In the genomic region with DNA sequence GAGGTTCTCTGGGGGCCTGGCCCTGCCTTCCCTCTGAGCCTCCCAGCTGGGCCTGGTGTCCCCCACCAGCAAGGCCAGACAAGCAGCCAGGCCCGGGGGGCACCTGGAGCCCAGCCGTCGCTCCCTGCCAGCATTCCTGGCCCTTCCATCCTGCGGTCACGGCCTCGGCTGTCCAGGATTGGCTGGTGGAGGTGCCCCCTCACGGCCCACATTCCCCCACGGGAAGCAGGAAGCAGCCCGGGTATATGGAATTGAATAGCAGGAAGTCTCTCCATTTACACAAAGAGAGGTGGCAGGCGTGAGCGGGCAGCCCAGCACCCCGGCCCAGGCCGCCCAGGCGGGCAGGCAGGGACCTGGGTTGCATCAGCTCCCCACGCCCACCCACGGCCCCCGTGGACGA, we compare ENCODE assay signal across 20 cellular contexts. TPM values are rescaled to one million over a fixed set of nuclear protein-coding genes. Genes with fewer than 3 reads are reported as not detected.
A peak's percentile ranks its signal among the peaks of the same experiment; 100 is the strongest.
DNase-seq lines count a peak whose midpoint lies in the region; TF ChIP-seq lines count a peak whose summit lies in the region.
"Had no signal": no experiment of that assay in that cellular context is flagged by ENCODE, and none has a peak within 500 bp of the region (broad histone marks: within the 10 kb centered on the region; RNA-seq: fewer than 3 reads in every experiment).

No MANE protein-coding gene starts in this region.

- intact Hi-C loops in A673 (cut with micrococcal nuclease; ENCODE audit: unreplicated experiment) (no loop called here), stomach (cut with DNase I; ENCODE audit: low total_unique reads) (no loop called here)

- 66 to 90% (median 85%) methylated on average over 8 to 18 of the region's 18 CpGs for WGBS in stomach, 5 donors

- BruUV-seq in A673 (replicated peaks; lab: Mats Ljungman, UMichigan), result no TSS peak

- no peak overlapping the region for H3K4me3 ChIP-seq in A673 (ENCODE audit: low read depth, low read length, poor library complexity, severe bottlenecking)
- peak overlapping the region; percentile 16 to 31 (median 25) for H3K4me3 ChIP-seq in stomach
- H3K4me3 ChIP-seq: PC-9 had no signal

- TF ChIP-seq CTCF in A673 (conservative IDR thresholded peaks at IDR 0.05; ENCODE audit: low read depth, low read length) (no peak), stomach (IDR thresholded peaks at IDR 0.05) (no peak)

- H3K27ac ChIP-seq in A673 (ENCODE audit: low read depth, low read length, poor library complexity, severe bottlenecking), result peak overlapping the region; percentile 61
- H3K27ac ChIP-seq in caudate nucleus (ENCODE audit: low read depth, low read length), result peak overlapping the region; percentile 76
- H3K27ac ChIP-seq in layer of hippocampus (ENCODE audit: low read depth, low read length), result peak overlapping the region; percentile 65
- H3K27ac ChIP-seq in stomach, result peak overlapping the region in 4 of 5 donors; percentile 43 to 69 (median 54)
- H3K27ac ChIP-seq: PC-9 had no signal

- POLR2A ChIA-PET in A673 (lab: Charles Lee; ENCODE audit: low non-redundant PET), result no interaction called here

- H3K36me3 ChIP-seq in A673 (ENCODE audit: insufficient read depth, low read length, poor library complexity, severe bottlenecking) (peaks cover 20% of the 10 kb centered on the region), stomach (peaks cover 64 to 96% (median 96%) of the 10 kb centered on the region in 4 donors)

- no peak for DNase-seq in A673 (ENCODE audit: low spot score)
- no peak for DNase-seq in caudate nucleus (lab: John Stamatoyannopoulos, UW)
- no peak for DNase-seq in stomach
- DNase-seq in GDM1 (lab: John Stamatoyannopoulos, UW), result no peak
- DNase-seq in NCI-H187 treated with DMSO at 0.1 percent for 48 hours (lab: John Stamatoyannopoulos, UW), result no peak
- DNase-seq in GOT3 (lab: John Stamatoyannopoulos, UW), result no peak
- DNase-seq in NAMALWA (ENCODE audit: low spot score), result no peak
- DNase-seq: ACHN; activated CD4-positive, alpha-beta T cell treated with anti-CD3 and anti-CD28 coated beads for 1 hour; activated CD8-positive, alpha-beta memory T cell treated with anti-CD3 and anti-CD28 coated beads, Interleukin-2, amount 10 ng/mL, durations not matched to agents 7 days and 5 days; activated effector memory CD4-positive, alpha-beta T cell treated with anti-CD3 and anti-CD28 coated beads, Interleukin-2, amount 50 U/mL, for 16 hours; CD4-positive, CD25-positive, alpha-beta regulatory T cell; cerebellar nuclear complex; endodermal cell; NCI-H1417 treated with DMSO at 0.1 percent for 48 hours; occipital lobe; PC-9; SK-N-SH; stimulated activated naive CD8-positive, alpha-beta T cell treated with anti-CD3 and anti-CD28 coated beads, Interleukin-15, amount 100 ng/mL, for 72 hours had no signal

- H3K9me3 ChIP-seq in A673 (ENCODE audit: low read depth, low read length, poor library complexity, severe bottlenecking) (no peaks in the 10 kb centered on the region), stomach (no peaks in the 10 kb centered on the region)
- H3K9me3 ChIP-seq: SK-N-SH had no signal

- H3K4me1 ChIP-seq in A673 (ENCODE audit: insufficient read depth, low read length, poor library complexity, severe bottlenecking) (no peaks in the 10 kb centered on the region), stomach (peaks cover 0 to 7% (median 3%) of the 10 kb centered on the region in 4 donors)

- H3K27me3 ChIP-seq in A673 (replicated peaks; ENCODE audit: insufficient read depth, low read depth, low read length, poor library complexity), result no peaks in the 10 kb centered on the region
- H3K27me3 ChIP-seq in layer of hippocampus (ENCODE audit: control insufficient read depth, insufficient read depth, low read length), result no peaks in the 10 kb centered on the region
- no peaks in the 10 kb centered on the region for H3K27me3 ChIP-seq in stomach

- no peak for TF ChIP-seq EP300 in stomach (IDR thresholded peaks at IDR 0.05)

- TF ChIP-seq POLR2A in stomach (IDR thresholded peaks at IDR 0.05), result no peak

- CTCF ChIA-PET in A673 (lab: Charles Lee), result no interaction called here

RNA-seq across cellular contexts. Expression of gene TRAF7, which starts 14.5 kb away (rescaled TPM):
- total RNA-seq in A673 (2021), result 96.7 and 97.4 TPM in 2 replicates
- 100 to 1,000 TPM in 1 of 5 donors, 10 to 100 TPM in 4; 20.9 to 204 (median 58.9) TPM for total RNA-seq in stomach
- polyA plus RNA-seq in stomach, result 10 to 100 TPM; 27.1 to 39.5 (median 37.3) TPM

RNA-seq across cellular contexts. Expression of gene RAB26, which starts 21.7 kb away (rescaled TPM):
- total RNA-seq in A673 (2021), result 0.49 and 1.7 TPM in 2 replicates
- 100 to 1,000 TPM in 1 of 5 donors, 10 to 100 TPM in 1, not detected in 3; 27.2 to 114 TPM for total RNA-seq in stomach
- 10 to 100 TPM; 15.1 to 63.4 (median 20.3) TPM for polyA plus RNA-seq in stomach
- total RNA-seq: CD4-positive, CD25-positive, alpha-beta regulatory T cell had no signal

RNA-seq across cellular contexts. Expression of gene CASKIN1, which starts 26.3 kb away (rescaled TPM):
- total RNA-seq in A673 (2021) (1.1 and 3.8 TPM in 2 replicates), stomach (under 1 TPM in 1 of 5 donors, not detected in 4; 0.73 TPM)
- under 1 TPM; 0.15 to 0.55 (median 0.19) TPM for polyA plus RNA-seq in stomach
- total RNA-seq: CD4-positive, CD25-positive, alpha-beta regulatory T cell had no signal
- polyA plus RNA-seq: CD4-positive, CD25-positive, alpha-beta regulatory T cell had no signal

RNA-seq across cellular contexts. Expression of gene PKD1, which starts 34.4 kb away (rescaled TPM):
- total RNA-seq in A673 (2021) (121 and 141 TPM in 2 replicates), stomach (100 to 1,000 TPM in 3 of 5 donors, 10 to 100 TPM in 2; 88.5 to 776 (median 459) TPM)
- polyA plus RNA-seq in stomach, result 10 to 100 TPM; 10.4 to 58.9 (median 22.7) TPM

RNA-seq across cellular contexts. Expression of gene MLST8, which starts 35.2 kb away (rescaled TPM):
- total RNA-seq in A673 (2021) (58.3 and 58.8 TPM in 2 replicates), stomach (100 to 1,000 TPM in 1 of 5 donors, 10 to 100 TPM in 3, 1 to 10 TPM in 1; 7.5 to 235 (median 56.2) TPM)
- polyA plus RNA-seq in stomach, result 10 to 100 TPM; 46.8 to 68.1 (median 55.3) TPM
